In the genomic region with DNA sequence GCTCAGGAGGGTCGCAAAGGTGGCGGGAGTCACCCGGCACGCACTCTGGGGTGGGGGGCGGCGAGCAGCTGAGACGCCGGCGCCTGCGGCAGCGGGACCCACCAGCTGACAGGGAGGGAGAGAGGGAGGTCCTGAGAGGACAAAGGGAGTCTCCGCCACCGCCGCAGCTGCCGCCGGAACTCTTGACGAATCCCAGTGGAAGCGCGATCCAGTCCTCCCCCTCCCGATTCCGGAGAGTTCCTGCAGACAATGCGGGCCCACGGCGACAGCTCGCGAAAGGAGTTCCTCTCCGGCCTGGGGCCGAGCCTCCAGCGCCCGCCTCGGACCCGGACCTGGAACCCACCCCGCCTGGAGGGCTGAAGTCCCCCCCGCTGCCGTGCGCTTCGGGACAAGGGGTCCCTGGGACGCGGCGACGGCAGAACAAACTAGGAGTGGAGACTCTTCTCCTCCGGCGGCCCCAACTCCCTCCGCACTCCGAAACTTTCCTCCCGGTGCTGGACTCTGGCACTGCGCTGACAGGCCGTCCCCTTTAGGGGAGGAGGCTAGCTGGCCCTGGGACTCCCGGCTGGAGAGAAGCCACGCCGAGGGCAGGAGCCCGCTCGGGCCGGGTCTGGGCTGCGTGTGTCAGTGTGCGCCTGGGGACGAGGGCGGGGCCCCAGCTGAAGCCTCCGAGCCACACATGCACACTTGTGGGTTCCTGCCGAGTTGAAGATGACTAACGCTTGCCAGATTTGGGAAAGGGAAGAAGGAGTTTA, we compare ENCODE assay signal across 1 cellular context.
A peak's percentile ranks its signal among the peaks of the same experiment; 100 is the strongest.
TF ChIP-seq lines count a peak whose summit lies in the region.

A gene (minus strand): TSS at position 623 of the 755 bp plus-strand sequence. CDS start 669 bp downstream, outside the sequence.

TF ChIP-seq in HepG2, 621 proteins besides CTCF, POLR2A, EP300 and RAD21 (continued from another document and continues in another):
- TF ChIP-seq, protein P1, sequence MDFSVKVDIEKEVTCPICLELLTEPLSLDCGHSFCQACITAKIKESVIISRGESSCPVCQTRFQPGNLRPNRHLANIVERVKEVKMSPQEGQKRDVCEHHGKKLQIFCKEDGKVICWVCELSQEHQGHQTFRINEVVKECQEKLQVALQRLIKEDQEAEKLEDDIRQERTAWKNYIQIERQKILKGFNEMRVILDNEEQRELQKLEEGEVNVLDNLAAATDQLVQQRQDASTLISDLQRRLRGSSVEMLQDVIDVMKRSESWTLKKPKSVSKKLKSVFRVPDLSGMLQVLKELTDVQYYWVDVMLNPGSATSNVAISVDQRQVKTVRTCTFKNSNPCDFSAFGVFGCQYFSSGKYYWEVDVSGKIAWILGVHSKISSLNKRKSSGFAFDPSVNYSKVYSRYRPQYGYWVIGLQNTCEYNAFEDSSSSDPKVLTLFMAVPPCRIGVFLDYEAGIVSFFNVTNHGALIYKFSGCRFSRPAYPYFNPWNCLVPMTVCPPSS (IDR thresholded peaks at IDR 0.05) = no peak
- TF ChIP-seq FOXO1 (CRISPR knock-in tag; IDR thresholded peaks at IDR 0.05) (no peak), ZFP82 (CRISPR knock-in tag; IDR thresholded peaks at IDR 0.05; ENCODE audit: borderline replicate concordance) (no peak), PTBP1 (IDR thresholded peaks at IDR 0.05; ENCODE audit: low read depth, low read length, poor library complexity, severe bottlenecking) (no peak), CREB1 (IDR thresholded peaks at IDR 0.05) (no peak), CREB1 (CRISPR knock-in tag; IDR thresholded peaks at IDR 0.05) (no peak), ZNF333 (CRISPR knock-in tag; IDR thresholded peaks at IDR 0.05; ENCODE audit: borderline replicate concordance) (0 out of 2 replicates have a peak, but pooled peaks have one; percentile 17), ZC3H4 (CRISPR knock-in tag; IDR thresholded peaks at IDR 0.05; ENCODE audit: borderline replicate concordance) (no peak), ZBTB7A (CRISPR knock-in tag; IDR thresholded peaks at IDR 0.05) (0 out of 2 replicates have a peak, but pooled peaks have one; percentile 56), ZNF205 (CRISPR knock-in tag; IDR thresholded peaks at IDR 0.05) (no peak), ZBTB21 (CRISPR knock-in tag; IDR thresholded peaks at IDR 0.05) (no peak), EZH2 (conservative IDR thresholded peaks at IDR 0.05; ENCODE audit: low read depth, low read length) (no peak), SOX6 (IDR thresholded peaks at IDR 0.05) (no peak), SOX6 (CRISPR knock-in tag; IDR thresholded peaks at IDR 0.05) (peak; percentile 50; the same call in 1 of the 2 replicates), PITX1 (CRISPR knock-in tag; IDR thresholded peaks at IDR 0.05) (peak; percentile 50; the same call in 1 of the 2 replicates), NFE2 (CRISPR knock-in tag; IDR thresholded peaks at IDR 0.05) (no peak), FIP1L1 (IDR thresholded peaks at IDR 0.05; ENCODE audit: borderline replicate concordance, insufficient read depth, low read depth, low read length) (no peak), ZSCAN9 (CRISPR knock-in tag; IDR thresholded peaks at IDR 0.05; ENCODE audit: borderline replicate concordance) (no peak; the same call in 1 of the 2 replicates), ZSCAN22 (CRISPR knock-in tag; IDR thresholded peaks at IDR 0.05) (peak; percentile 52; the same call in 1 of the 2 replicates), ZNF788 (CRISPR knock-in tag; IDR thresholded peaks at IDR 0.05; ENCODE audit: borderline replicate concordance) (peak; percentile 18; the same call in 1 of the 2 replicates), FOSL2 (CRISPR knock-in tag; IDR thresholded peaks at IDR 0.05) (no peak), ZNF180 (CRISPR knock-in tag; IDR thresholded peaks at IDR 0.05; ENCODE audit: borderline replicate concordance, low read depth) (no peak), ATF7 (IDR thresholded peaks at IDR 0.05) (no peak), ATF7 (CRISPR knock-in tag; IDR thresholded peaks at IDR 0.05) (no peak)
- TF ChIP-seq, protein P2, sequence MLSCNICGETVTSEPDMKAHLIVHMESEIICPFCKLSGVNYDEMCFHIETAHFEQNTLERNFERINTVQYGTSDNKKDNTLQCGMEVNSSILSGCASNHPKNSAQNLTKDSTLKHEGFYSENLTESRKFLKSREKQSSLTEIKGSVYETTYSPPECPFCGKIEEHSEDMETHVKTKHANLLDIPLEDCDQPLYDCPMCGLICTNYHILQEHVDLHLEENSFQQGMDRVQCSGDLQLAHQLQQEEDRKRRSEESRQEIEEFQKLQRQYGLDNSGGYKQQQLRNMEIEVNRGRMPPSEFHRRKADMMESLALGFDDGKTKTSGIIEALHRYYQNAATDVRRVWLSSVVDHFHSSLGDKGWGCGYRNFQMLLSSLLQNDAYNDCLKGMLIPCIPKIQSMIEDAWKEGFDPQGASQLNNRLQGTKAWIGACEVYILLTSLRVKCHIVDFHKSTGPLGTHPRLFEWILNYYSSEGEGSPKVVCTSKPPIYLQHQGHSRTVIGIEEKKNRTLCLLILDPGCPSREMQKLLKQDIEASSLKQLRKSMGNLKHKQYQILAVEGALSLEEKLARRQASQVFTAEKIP (CRISPR knock-in tag; IDR thresholded peaks at IDR 0.05; ENCODE audit: borderline replicate concordance) = no peak
- TF ChIP-seq, protein P3, sequence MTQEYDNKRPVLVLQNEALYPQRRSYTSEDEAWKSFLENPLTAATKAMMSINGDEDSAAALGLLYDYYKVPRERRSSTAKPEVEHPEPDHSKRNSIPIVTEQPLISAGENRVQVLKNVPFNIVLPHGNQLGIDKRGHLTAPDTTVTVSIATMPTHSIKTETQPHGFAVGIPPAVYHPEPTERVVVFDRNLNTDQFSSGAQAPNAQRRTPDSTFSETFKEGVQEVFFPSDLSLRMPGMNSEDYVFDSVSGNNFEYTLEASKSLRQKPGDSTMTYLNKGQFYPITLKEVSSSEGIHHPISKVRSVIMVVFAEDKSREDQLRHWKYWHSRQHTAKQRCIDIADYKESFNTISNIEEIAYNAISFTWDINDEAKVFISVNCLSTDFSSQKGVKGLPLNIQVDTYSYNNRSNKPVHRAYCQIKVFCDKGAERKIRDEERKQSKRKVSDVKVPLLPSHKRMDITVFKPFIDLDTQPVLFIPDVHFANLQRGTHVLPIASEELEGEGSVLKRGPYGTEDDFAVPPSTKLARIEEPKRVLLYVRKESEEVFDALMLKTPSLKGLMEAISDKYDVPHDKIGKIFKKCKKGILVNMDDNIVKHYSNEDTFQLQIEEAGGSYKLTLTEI (CRISPR knock-in tag; conservative IDR thresholded peaks at IDR 0.05) = no peak
- TF ChIP-seq, protein P4, sequence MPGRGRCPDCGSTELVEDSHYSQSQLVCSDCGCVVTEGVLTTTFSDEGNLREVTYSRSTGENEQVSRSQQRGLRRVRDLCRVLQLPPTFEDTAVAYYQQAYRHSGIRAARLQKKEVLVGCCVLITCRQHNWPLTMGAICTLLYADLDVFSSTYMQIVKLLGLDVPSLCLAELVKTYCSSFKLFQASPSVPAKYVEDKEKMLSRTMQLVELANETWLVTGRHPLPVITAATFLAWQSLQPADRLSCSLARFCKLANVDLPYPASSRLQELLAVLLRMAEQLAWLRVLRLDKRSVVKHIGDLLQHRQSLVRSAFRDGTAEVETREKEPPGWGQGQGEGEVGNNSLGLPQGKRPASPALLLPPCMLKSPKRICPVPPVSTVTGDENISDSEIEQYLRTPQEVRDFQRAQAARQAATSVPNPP (CRISPR knock-in tag; IDR thresholded peaks at IDR 0.05) = no peak
- TF ChIP-seq, protein P5, sequence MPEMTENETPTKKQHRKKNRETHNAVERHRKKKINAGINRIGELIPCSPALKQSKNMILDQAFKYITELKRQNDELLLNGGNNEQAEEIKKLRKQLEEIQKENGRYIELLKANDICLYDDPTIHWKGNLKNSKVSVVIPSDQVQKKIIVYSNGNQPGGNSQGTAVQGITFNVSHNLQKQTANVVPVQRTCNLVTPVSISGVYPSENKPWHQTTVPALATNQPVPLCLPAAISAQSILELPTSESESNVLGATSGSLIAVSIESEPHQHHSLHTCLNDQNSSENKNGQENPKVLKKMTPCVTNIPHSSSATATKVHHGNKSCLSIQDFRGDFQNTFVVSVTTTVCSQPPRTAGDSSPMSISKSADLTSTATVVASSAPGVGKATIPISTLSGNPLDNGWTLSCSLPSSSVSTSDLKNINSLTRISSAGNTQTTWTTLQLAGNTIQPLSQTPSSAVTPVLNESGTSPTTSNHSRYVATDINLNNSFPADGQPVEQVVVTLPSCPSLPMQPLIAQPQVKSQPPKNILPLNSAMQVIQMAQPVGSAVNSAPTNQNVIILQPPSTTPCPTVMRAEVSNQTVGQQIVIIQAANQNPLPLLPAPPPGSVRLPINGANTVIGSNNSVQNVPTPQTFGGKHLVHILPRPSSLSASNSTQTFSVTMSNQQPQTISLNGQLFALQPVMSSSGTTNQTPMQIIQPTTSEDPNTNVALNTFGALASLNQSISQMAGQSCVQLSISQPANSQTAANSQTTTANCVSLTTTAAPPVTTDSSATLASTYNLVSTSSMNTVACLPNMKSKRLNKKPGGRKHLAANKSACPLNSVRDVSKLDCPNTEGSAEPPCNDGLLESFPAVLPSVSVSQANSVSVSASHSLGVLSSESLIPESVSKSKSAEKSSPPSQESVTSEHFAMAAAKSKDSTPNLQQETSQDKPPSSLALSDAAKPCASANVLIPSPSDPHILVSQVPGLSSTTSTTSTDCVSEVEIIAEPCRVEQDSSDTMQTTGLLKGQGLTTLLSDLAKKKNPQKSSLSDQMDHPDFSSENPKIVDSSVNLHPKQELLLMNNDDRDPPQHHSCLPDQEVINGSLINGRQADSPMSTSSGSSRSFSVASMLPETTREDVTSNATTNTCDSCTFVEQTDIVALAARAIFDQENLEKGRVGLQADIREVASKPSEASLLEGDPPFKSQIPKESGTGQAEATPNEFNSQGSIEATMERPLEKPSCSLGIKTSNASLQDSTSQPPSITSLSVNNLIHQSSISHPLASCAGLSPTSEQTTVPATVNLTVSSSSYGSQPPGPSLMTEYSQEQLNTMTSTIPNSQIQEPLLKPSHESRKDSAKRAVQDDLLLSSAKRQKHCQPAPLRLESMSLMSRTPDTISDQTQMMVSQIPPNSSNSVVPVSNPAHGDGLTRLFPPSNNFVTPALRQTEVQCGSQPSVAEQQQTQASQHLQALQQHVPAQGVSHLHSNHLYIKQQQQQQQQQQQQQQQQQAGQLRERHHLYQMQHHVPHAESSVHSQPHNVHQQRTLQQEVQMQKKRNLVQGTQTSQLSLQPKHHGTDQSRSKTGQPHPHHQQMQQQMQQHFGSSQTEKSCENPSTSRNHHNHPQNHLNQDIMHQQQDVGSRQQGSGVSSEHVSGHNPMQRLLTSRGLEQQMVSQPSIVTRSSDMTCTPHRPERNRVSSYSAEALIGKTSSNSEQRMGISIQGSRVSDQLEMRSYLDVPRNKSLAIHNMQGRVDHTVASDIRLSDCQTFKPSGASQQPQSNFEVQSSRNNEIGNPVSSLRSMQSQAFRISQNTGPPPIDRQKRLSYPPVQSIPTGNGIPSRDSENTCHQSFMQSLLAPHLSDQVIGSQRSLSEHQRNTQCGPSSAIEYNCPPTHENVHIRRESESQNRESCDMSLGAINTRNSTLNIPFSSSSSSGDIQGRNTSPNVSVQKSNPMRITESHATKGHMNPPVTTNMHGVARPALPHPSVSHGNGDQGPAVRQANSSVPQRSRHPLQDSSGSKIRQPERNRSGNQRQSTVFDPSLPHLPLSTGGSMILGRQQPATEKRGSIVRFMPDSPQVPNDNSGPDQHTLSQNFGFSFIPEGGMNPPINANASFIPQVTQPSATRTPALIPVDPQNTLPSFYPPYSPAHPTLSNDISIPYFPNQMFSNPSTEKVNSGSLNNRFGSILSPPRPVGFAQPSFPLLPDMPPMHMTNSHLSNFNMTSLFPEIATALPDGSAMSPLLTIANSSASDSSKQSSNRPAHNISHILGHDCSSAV (CRISPR knock-in tag; IDR thresholded peaks at IDR 0.05; ENCODE audit: borderline replicate concordance) = no peak
- TF ChIP-seq, protein P6, sequence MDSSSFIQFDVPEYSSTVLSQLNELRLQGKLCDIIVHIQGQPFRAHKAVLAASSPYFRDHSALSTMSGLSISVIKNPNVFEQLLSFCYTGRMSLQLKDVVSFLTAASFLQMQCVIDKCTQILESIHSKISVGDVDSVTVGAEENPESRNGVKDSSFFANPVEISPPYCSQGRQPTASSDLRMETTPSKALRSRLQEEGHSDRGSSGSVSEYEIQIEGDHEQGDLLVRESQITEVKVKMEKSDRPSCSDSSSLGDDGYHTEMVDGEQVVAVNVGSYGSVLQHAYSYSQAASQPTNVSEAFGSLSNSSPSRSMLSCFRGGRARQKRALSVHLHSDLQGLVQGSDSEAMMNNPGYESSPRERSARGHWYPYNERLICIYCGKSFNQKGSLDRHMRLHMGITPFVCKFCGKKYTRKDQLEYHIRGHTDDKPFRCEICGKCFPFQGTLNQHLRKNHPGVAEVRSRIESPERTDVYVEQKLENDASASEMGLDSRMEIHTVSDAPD (CRISPR knock-in tag; IDR thresholded peaks at IDR 0.05) = no peak
- TF ChIP-seq, protein P7, sequence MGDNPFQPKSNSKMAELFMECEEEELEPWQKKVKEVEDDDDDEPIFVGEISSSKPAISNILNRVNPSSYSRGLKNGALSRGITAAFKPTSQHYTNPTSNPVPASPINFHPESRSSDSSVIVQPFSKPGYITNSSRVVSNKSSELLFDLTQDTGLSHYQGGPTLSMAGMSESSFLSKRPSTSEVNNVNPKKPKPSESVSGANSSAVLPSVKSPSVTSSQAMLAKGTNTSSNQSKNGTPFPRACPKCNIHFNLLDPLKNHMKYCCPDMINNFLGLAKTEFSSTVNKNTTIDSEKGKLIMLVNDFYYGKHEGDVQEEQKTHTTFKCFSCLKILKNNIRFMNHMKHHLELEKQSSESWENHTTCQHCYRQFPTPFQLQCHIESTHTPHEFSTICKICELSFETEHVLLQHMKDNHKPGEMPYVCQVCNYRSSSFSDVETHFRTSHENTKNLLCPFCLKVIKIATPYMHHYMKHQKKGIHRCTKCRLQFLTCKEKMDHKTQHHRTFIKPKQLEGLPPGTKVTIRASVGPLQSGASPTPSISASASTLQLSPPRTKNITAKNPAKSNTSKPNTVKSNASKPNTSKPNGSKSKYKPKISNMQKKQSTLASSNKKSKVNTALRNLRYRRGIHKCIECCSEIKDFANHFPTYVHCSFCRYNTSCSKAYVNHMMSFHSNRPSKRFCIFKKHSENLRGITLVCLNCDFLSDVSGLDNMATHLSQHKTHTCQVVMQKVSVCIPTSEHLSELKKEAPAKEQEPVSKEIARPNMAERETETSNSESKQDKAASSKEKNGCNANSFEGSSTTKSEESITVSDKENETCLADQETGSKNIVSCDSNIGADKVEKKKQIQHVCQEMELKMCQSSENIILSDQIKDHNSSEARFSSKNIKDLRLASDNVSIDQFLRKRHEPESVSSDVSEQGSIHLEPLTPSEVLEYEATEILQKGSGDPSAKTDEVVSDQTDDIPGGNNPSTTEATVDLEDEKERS (CRISPR knock-in tag; IDR thresholded peaks at IDR 0.05) = no peak; the same call in 1 of the 2 replicates
- TF ChIP-seq, protein P8, sequence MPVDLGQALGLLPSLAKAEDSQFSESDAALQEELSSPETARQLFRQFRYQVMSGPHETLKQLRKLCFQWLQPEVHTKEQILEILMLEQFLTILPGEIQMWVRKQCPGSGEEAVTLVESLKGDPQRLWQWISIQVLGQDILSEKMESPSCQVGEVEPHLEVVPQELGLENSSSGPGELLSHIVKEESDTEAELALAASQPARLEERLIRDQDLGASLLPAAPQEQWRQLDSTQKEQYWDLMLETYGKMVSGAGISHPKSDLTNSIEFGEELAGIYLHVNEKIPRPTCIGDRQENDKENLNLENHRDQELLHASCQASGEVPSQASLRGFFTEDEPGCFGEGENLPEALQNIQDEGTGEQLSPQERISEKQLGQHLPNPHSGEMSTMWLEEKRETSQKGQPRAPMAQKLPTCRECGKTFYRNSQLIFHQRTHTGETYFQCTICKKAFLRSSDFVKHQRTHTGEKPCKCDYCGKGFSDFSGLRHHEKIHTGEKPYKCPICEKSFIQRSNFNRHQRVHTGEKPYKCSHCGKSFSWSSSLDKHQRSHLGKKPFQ (CRISPR knock-in tag; IDR thresholded peaks at IDR 0.05; ENCODE audit: insufficient replicate concordance) = no peak
- TF ChIP-seq, protein P9, sequence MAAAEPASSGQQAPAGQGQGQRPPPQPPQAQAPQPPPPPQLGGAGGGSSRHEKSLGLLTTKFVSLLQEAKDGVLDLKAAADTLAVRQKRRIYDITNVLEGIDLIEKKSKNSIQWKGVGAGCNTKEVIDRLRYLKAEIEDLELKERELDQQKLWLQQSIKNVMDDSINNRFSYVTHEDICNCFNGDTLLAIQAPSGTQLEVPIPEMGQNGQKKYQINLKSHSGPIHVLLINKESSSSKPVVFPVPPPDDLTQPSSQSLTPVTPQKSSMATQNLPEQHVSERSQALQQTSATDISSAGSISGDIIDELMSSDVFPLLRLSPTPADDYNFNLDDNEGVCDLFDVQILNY (CRISPR knock-in tag; conservative IDR thresholded peaks at IDR 0.05) = no peak
